ENCODE assay signal across 8 cellular contexts in genomic region chr7:35694784-35695627, GRCh38. TPM values are rescaled to one million over a fixed set of nuclear protein-coding genes. Genes with fewer than 3 reads are reported as not detected.
DNase-seq lines count a peak whose midpoint lies in the region; ATAC-seq, FAIRE-seq and TF ChIP-seq lines count a peak whose summit lies in the region.

Gene HERPUD2 (minus strand): TSS chr7:35695135. CDS start chr7:35694330, 805 bp downstream.

- H3K9me3 ChIP-seq in ascending aorta = no peaks in the 10 kb centered on the region
- no peaks in the 10 kb centered on the region for H3K9me3 ChIP-seq in right cardiac atrium (ENCODE audit: control insufficient read depth, low read length)

- under 1% methylated on average over 72 of the region's 73 CpGs for WGBS in right cardiac atrium

- peak within 1 kb of the TSS; percentile 97 for H3K4me3 Mint-ChIP-seq in T-helper 2 cell treated with Interferon-gamma antibody and Interleukin-4, amounts not matched to agents 5 μg/mL and 100 μg/mL, for 36 hours

- peak within 1 kb of the TSS; percentile 81 to 86 for H3K4me3 ChIP-seq in ascending aorta
- peak within 1 kb of the TSS; percentile 70 for H3K4me3 ChIP-seq in right cardiac atrium (ENCODE audit: low read length)

- H3K36me3 ChIP-seq in ascending aorta = no peaks in the 10 kb centered on the region

- ATAC-seq in GM18508 (IDR thresholded peaks at IDR 0.05; ENCODE audit: insufficient read depth, unreplicated experiment) = peak; percentile 83
- peak; percentile 91 for ATAC-seq in HG02981 (IDR thresholded peaks at IDR 0.05; ENCODE audit: unreplicated experiment)
- ATAC-seq in right cardiac atrium = peak; percentile 98

- peak; percentile 84 for DNase-seq in NCI-H2029 (lab: John Stamatoyannopoulos, UW)
- peak; percentile 90 for DNase-seq in T-helper 2 cell treated with Interferon-gamma antibody and Interleukin-4, amounts not matched to agents 5 μg/mL and 100 μg/mL, for 36 hours (ENCODE audit: low spot score)
- peak; percentile 76 to 95 for DNase-seq in ascending aorta (ENCODE audit: low spot score in 2 of 2)
- DNase-seq in right cardiac atrium = peak; percentile 93 to 97 (median 97)
- peak; percentile 72 for DNase-seq in pulmonary artery endothelial cell (ENCODE audit: low read depth, low spot score)
- DNase-seq in urothelium cell line (ENCODE audit: low spot score) = peak; percentile 96

- peaks cover 29% of the 10 kb centered on the region for H3K36me3 Mint-ChIP-seq in T-helper 2 cell treated with Interferon-gamma antibody and Interleukin-4, amounts not matched to agents 5 μg/mL and 100 μg/mL, for 36 hours (ENCODE audit: low read depth)

- H3K4me1 ChIP-seq in ascending aorta (peaks cover 3 to 21% of the 10 kb centered on the region in 2 donors), right cardiac atrium (ENCODE audit: control insufficient read depth, insufficient read depth, low read length) (peaks cover 5% of the 10 kb centered on the region)

- H3K27me3 ChIP-seq in ascending aorta = no peaks in the 10 kb centered on the region
- H3K27me3 ChIP-seq in right cardiac atrium (ENCODE audit: control insufficient read depth, insufficient read depth) = no peaks in the 10 kb centered on the region

- peak within 1 kb of the TSS; percentile 98 for H3K27ac Mint-ChIP-seq in T-helper 2 cell treated with Interferon-gamma antibody and Interleukin-4, amounts not matched to agents 5 μg/mL and 100 μg/mL, for 36 hours

- intact Hi-C loops in ascending aorta (cut with DNase I) = loop anchor here (1.0 to 10.0 kb wide), 5 partner anchors 107 to 1337 kb away; partner anchors contain the start of gene DPY19L1
- intact Hi-C loops in right cardiac atrium (cut with DNase I) = no loop called here

- H3K9me3 Mint-ChIP-seq in T-helper 2 cell treated with Interferon-gamma antibody and Interleukin-4, amounts not matched to agents 5 μg/mL and 100 μg/mL, for 36 hours = no peaks in the 10 kb centered on the region

- H3K27ac ChIP-seq in ascending aorta = peak within 1 kb of the TSS; percentile 93 to 97
- H3K27ac ChIP-seq in right cardiac atrium (ENCODE audit: low read length) = peak within 1 kb of the TSS; percentile 92

- no peak for TF ChIP-seq CTCF in ascending aorta (IDR thresholded peaks at IDR 0.05)

- peaks cover 48% of the 10 kb centered on the region for H3K4me1 Mint-ChIP-seq in T-helper 2 cell treated with Interferon-gamma antibody and Interleukin-4, amounts not matched to agents 5 μg/mL and 100 μg/mL, for 36 hours (ENCODE audit: low read depth)

- H3K27me3 Mint-ChIP-seq in T-helper 2 cell treated with Interferon-gamma antibody and Interleukin-4, amounts not matched to agents 5 μg/mL and 100 μg/mL, for 36 hours (ENCODE audit: low read depth) = no peaks in the 10 kb centered on the region

- FAIRE-seq in urothelium cell line (lab: Jason Lieb, UNC) = peak; percentile 96

RNA-seq across cellular contexts. Expression of gene HERPUD2, which starts in this region (rescaled TPM):
- 69.8 TPM for total RNA-seq in ascending aorta
- total RNA-seq in right cardiac atrium = 10 to 100 TPM; 15.6 to 16.8 (median 16.4) TPM
- 8.4 TPM for polyA plus RNA-seq in right cardiac atrium
- 24.9 and 29.7 TPM in 2 replicates for total RNA-seq in pulmonary artery endothelial cell

Comparison
In these comparisons a context has a peak if more than half of its experiments do, and no peak if none do; other contexts are left out.
1. Peak in every context shown above with its lines: DNase-seq, ATAC-seq, H3K4me3 ChIP-seq and H3K27ac ChIP-seq.